ENCODE assay signal across 8 cellular contexts in genomic region chr9:101458955-101459631, GRCh38. TPM values are rescaled to one million over a fixed set of nuclear protein-coding genes. Genes with fewer than 3 reads are reported as not detected.
DNase-seq lines count a peak whose midpoint lies in the region; ATAC-seq and TF ChIP-seq lines count a peak whose summit lies in the region.

No MANE protein-coding gene starts in this region.

- no peaks in the 10 kb centered on the region for H3K36me3 ChIP-seq in CD8-positive, alpha-beta T cell (ENCODE audit: insufficient read depth, low read length)

- H3K9me3 ChIP-seq in CD8-positive, alpha-beta T cell (ENCODE audit: low read length), result no peaks in the 10 kb centered on the region

- H3K4me3 ChIP-seq in CD8-positive, alpha-beta T cell (ENCODE audit: low read depth, low read length), result no peak overlapping the region

- POLR2A ChIA-PET in CD8-positive, alpha-beta T cell (lab: Charles Lee), result no interaction called here
- POLR2A ChIA-PET in naive thymus-derived CD8-positive, alpha-beta T cell (lab: Charles Lee), result no interaction called here

- no peaks in the 10 kb centered on the region for H3K36me3 Mint-ChIP-seq in CD8-positive, alpha-beta T cell
- no peaks in the 10 kb centered on the region for H3K36me3 Mint-ChIP-seq in naive thymus-derived CD8-positive, alpha-beta T cell

- H3K4me3 Mint-ChIP-seq in CD8-positive, alpha-beta T cell, result no peak overlapping the region
- H3K4me3 Mint-ChIP-seq in naive thymus-derived CD8-positive, alpha-beta T cell, result no peak overlapping the region

- H3K27ac Mint-ChIP-seq in CD8-positive, alpha-beta T cell, result no peak overlapping the region
- H3K27ac Mint-ChIP-seq in naive thymus-derived CD8-positive, alpha-beta T cell, result no peak overlapping the region

- peak; percentile 62 for ATAC-seq in CD8-positive, alpha-beta T cell
- ATAC-seq in GM18867 (IDR thresholded peaks at IDR 0.05; ENCODE audit: unreplicated experiment), result peak; percentile 93
- peak; percentile 84 for ATAC-seq in HG03025 (IDR thresholded peaks at IDR 0.05; ENCODE audit: low FRiP score, unreplicated experiment)
- peak; percentile 80 to 82 for ATAC-seq in naive thymus-derived CD8-positive, alpha-beta T cell

- no peaks in the 10 kb centered on the region for H3K27me3 ChIP-seq in CD8-positive, alpha-beta T cell (ENCODE audit: insufficient read depth, low read length)

- H3K27ac ChIP-seq in CD8-positive, alpha-beta T cell (ENCODE audit: low read depth, low read length), result no peak overlapping the region

- DNase-seq in CD8-positive, alpha-beta T cell, result peak in 1 of 7 experiments; percentile 5
- peak; percentile 63 for DNase-seq in NCI-H1694 (lab: John Stamatoyannopoulos, UW)
- DNase-seq in SW480 (ENCODE audit: low spot score), result peak; percentile 90
- DNase-seq in fibroblast of gingiva (ENCODE audit: low read depth), result peak; percentile 69
- DNase-seq in naive thymus-derived CD8-positive, alpha-beta T cell, result peak in 5 of 10 donors; percentile 7 to 47 (median 9)
- no peak for DNase-seq in stimulated activated CD4-positive, alpha-beta T cell treated with anti-CD3 and anti-CD28 coated beads, Interleukin-4, amount 100 ng/mL, for 4 hours

- no peaks in the 10 kb centered on the region for H3K4me1 ChIP-seq in CD8-positive, alpha-beta T cell (ENCODE audit: insufficient read depth, low read length)

- peaks cover 28% of the 10 kb centered on the region for H3K27me3 Mint-ChIP-seq in CD8-positive, alpha-beta T cell (ENCODE audit: low read depth)
- peaks cover 7 to 17% (median 11%) of the 10 kb centered on the region in 5 donors for H3K27me3 Mint-ChIP-seq in naive thymus-derived CD8-positive, alpha-beta T cell

- H3K4me1 Mint-ChIP-seq in CD8-positive, alpha-beta T cell (ENCODE audit: low read depth), result no peaks in the 10 kb centered on the region
- H3K4me1 Mint-ChIP-seq in naive thymus-derived CD8-positive, alpha-beta T cell, result no peaks in the 10 kb centered on the region

- TF ChIP-seq CTCF in CD8-positive, alpha-beta T cell (IDR thresholded peaks at IDR 0.05), result peak; percentile 19

- H3K9me3 Mint-ChIP-seq in CD8-positive, alpha-beta T cell, result no peaks in the 10 kb centered on the region
- H3K9me3 Mint-ChIP-seq in naive thymus-derived CD8-positive, alpha-beta T cell, result no peaks in the 10 kb centered on the region

- CTCF ChIA-PET in CD8-positive, alpha-beta T cell (lab: Charles Lee), result interaction anchor here (0.7 to 2.0 kb wide), 13 partner anchors 9 to 108 kb away, joined by 3 to 22 read pairs (median 4); no protein-coding TSS in a partner anchor

- intact Hi-C loops in CD8-positive, alpha-beta T cell (cut with DNase I, micrococcal nuclease), result loop anchor here (1.0 kb wide), 1 partner anchor 71 kb away; no protein-coding TSS in a partner anchor

RNA-seq across cellular contexts. Expression of gene ALDOB, which starts 23.5 kb away (rescaled TPM):
- total RNA-seq in CD8-positive, alpha-beta T cell, result not detected
- not detected for total RNA-seq in naive thymus-derived CD8-positive, alpha-beta T cell
- not detected for polyA plus RNA-seq in naive thymus-derived CD8-positive, alpha-beta T cell

Comparison
In these comparisons a context has a peak if more than half of its experiments do, and no peak if none do; other contexts are left out.
1. DNase-seq: peak in NCI-H1694 (single experiment), SW480 (single experiment) and fibroblast of gingiva (single experiment); none in stimulated activated CD4-positive, alpha-beta T cell treated with anti-CD3 and anti-CD28 coated beads, Interleukin-4, amount 100 ng/mL, for 4 hours (0 of 2).
2. Peak in every context shown above with its lines, with median percentiles within 50 percentile points of each other: ATAC-seq.